ENCODE assay signal across 9 cellular contexts in the genomic region with DNA sequence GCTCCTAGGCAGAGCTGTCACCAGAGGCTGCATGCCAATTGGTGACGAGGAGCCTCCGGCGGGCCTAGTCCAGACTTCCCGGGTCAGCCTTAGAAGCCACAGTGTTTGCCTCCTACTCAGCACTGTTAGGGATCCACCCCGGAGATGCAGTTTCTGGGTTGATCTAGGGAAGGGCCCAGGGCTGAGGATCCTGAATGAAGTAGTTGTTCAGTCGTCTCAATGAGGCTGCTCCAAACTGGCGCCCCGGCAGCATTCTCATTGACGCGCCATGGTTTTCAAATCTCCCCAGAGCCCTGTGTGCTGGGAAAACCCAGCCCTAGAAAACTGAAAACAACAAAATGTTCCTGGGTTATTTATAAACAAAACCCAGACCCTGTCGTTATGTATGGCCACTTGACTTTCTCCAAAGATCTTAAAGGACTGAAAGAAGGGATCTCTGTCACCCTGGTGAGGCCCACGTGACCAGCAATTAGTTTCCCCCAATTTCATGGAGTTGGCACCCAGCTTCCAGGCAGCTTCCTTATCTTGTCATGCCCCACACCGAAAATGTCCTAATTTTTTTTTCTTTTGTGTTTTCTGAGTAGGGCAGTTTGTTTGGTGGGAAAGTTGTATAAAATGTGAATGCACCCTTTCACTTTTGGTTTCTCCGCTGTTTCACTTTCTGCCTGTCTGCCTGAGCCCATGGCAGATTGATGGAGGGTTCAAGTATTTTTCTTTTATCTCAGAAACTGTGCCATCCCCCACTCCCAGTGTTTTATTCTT. TPM values are rescaled to one million over a fixed set of nuclear protein-coding genes. Genes with fewer than 3 reads are reported as not detected.
DNase-seq lines count a peak whose midpoint lies in the region; ATAC-seq and TF ChIP-seq lines count a peak whose summit lies in the region.
"Had no signal": no experiment of that assay in that cellular context is flagged by ENCODE, and none has a peak within 500 bp of the region (broad histone marks: within the 10 kb centered on the region; RNA-seq: fewer than 3 reads in every experiment).

No MANE protein-coding gene starts in this region.

- intact Hi-C loops in tibial artery (cut with DNase I; ENCODE audit: low total_unique reads), result no loop called here

- ATAC-seq in activated T-cell treated with anti-CD3 and anti-CD28 coated beads, Interleukin-2, amount 50 U/mL, for 4 hours, result no peak
- no peak for ATAC-seq in activated T-cell treated with anti-CD3 and anti-CD28 coated beads, Interleukin-2, amount 50 U/mL, for 72 hours (replicated peaks in 1 of 2)
- ATAC-seq in HG02623 (IDR thresholded peaks at IDR 0.05; ENCODE audit: unreplicated experiment), result no peak

- H3K4me1 Mint-ChIP-seq in activated T-cell treated with anti-CD3 and anti-CD28 coated beads, Interleukin-2, amount 50 U/mL, for 4 hours (ENCODE audit: low read depth), result peaks cover 56% of the 10 kb centered on the region
- peaks cover 65% of the 10 kb centered on the region for H3K4me1 Mint-ChIP-seq in activated T-cell treated with anti-CD3 and anti-CD28 coated beads, Interleukin-2, amount 50 U/mL, for 72 hours (ENCODE audit: low read depth)

- no peaks in the 10 kb centered on the region for H3K36me3 ChIP-seq in tibial artery

- peaks cover 8% of the 10 kb centered on the region for H3K36me3 Mint-ChIP-seq in activated T-cell treated with anti-CD3 and anti-CD28 coated beads, Interleukin-2, amount 50 U/mL, for 4 hours (ENCODE audit: insufficient read depth)
- peaks cover 17% of the 10 kb centered on the region in 2 donors for H3K36me3 Mint-ChIP-seq in activated T-cell treated with anti-CD3 and anti-CD28 coated beads, Interleukin-2, amount 50 U/mL, for 72 hours (ENCODE audit: insufficient read depth in 2 of 2)

- H3K4me3 ChIP-seq in tibial artery, result no peak overlapping the region

- H3K27me3 ChIP-seq in tibial artery, result no peaks in the 10 kb centered on the region

- no peaks in the 10 kb centered on the region for H3K9me3 Mint-ChIP-seq in activated T-cell treated with anti-CD3 and anti-CD28 coated beads, Interleukin-2, amount 50 U/mL, for 4 hours
- H3K9me3 Mint-ChIP-seq in activated T-cell treated with anti-CD3 and anti-CD28 coated beads, Interleukin-2, amount 50 U/mL, for 72 hours, result no peaks in the 10 kb centered on the region

- no peak for DNase-seq in activated T-cell treated with anti-CD3 and anti-CD28 coated beads, Interleukin-2, amount 50 U/mL, for 4 hours
- DNase-seq in activated T-cell treated with anti-CD3 and anti-CD28 coated beads for 4 hours, result no peak
- no peak for DNase-seq in activated T-cell treated with anti-CD3 and anti-CD28 coated beads, Interleukin-2, amount 50 U/mL, for 72 hours
- DNase-seq in medulla oblongata (ENCODE audit: extremely low spot score), result peak; percentile 20
- DNase-seq in tibial artery, result peak in 1 of 2 donors; percentile 68
- no peak for DNase-seq in iPS-NIHi7 (ENCODE audit: extremely low spot score)
- no peak for DNase-seq in kidney tubule cell (ENCODE audit: low spot score)
- DNase-seq: NCI-H1930 had no signal

- H3K27ac Mint-ChIP-seq in activated T-cell treated with anti-CD3 and anti-CD28 coated beads, Interleukin-2, amount 50 U/mL, for 72 hours, result peak overlapping the region; percentile 90

- H3K27me3 Mint-ChIP-seq in activated T-cell treated with anti-CD3 and anti-CD28 coated beads, Interleukin-2, amount 50 U/mL, for 4 hours (ENCODE audit: low read depth), result no peaks in the 10 kb centered on the region
- no peaks in the 10 kb centered on the region for H3K27me3 Mint-ChIP-seq in activated T-cell treated with anti-CD3 and anti-CD28 coated beads, Interleukin-2, amount 50 U/mL, for 72 hours (ENCODE audit: low read depth)

- peaks cover 0 to 64% (median 35%) of the 10 kb centered on the region in 4 donors for H3K4me1 ChIP-seq in tibial artery

- H3K4me3 Mint-ChIP-seq in activated T-cell treated with anti-CD3 and anti-CD28 coated beads, Interleukin-2, amount 50 U/mL, for 4 hours, result peak overlapping the region; percentile 91
- H3K4me3 Mint-ChIP-seq in activated T-cell treated with anti-CD3 and anti-CD28 coated beads, Interleukin-2, amount 50 U/mL, for 72 hours, result peak overlapping the region; percentile 94 to 95

- H3K27ac ChIP-seq in tibial artery, result peak overlapping the region; percentile 8 to 97

- H3K9me3 ChIP-seq in tibial artery, result no peaks in the 10 kb centered on the region

- no peak for TF ChIP-seq CTCF in tibial artery (IDR thresholded peaks at IDR 0.05)

RNA-seq across cellular contexts. Expression of gene EHD1, which starts 2.0 kb away (rescaled TPM):
- total RNA-seq in activated T-cell treated with anti-CD3 and anti-CD28 coated beads, Interleukin-2, amount 50 U/mL, for 4 hours, result 100 to 1,000 TPM in 2 of 3 donors, 10 to 100 TPM in 1; 86.3 to 121 (median 108) TPM
- total RNA-seq in activated T-cell treated with anti-CD3 and anti-CD28 coated beads, Interleukin-2, amount 50 U/mL, for 72 hours, result 100 to 1,000 TPM; 136 to 159 TPM

RNA-seq across cellular contexts. Expression of gene CDC42BPG, which starts 36.0 kb away (rescaled TPM):
- total RNA-seq in activated T-cell treated with anti-CD3 and anti-CD28 coated beads, Interleukin-2, amount 50 U/mL, for 4 hours, result under 1 TPM; 0.13 to 0.33 (median 0.18) TPM
- 1 to 10 TPM; 1.1 to 1.5 TPM for total RNA-seq in activated T-cell treated with anti-CD3 and anti-CD28 coated beads, Interleukin-2, amount 50 U/mL, for 72 hours

RNA-seq across cellular contexts. Expression of gene ATG2A, which starts 36.6 kb away (rescaled TPM):
- total RNA-seq in activated T-cell treated with anti-CD3 and anti-CD28 coated beads, Interleukin-2, amount 50 U/mL, for 4 hours, result 10 to 100 TPM; 20.6 to 24.1 (median 21.7) TPM
- total RNA-seq in activated T-cell treated with anti-CD3 and anti-CD28 coated beads, Interleukin-2, amount 50 U/mL, for 72 hours, result 10 to 100 TPM; 20.9 to 27.0 TPM

RNA-seq across cellular contexts. Expression of gene PPP2R5B, which starts 44.1 kb away (rescaled TPM):
- 1 to 10 TPM; 6.9 to 8.2 (median 7.9) TPM for total RNA-seq in activated T-cell treated with anti-CD3 and anti-CD28 coated beads, Interleukin-2, amount 50 U/mL, for 4 hours
- total RNA-seq in activated T-cell treated with anti-CD3 and anti-CD28 coated beads, Interleukin-2, amount 50 U/mL, for 72 hours, result 10 to 100 TPM; 15.0 to 24.0 TPM

RNA-seq across cellular contexts. Expression of gene GPHA2, which starts 55.3 kb away (rescaled TPM):
- not detected for total RNA-seq in activated T-cell treated with anti-CD3 and anti-CD28 coated beads, Interleukin-2, amount 50 U/mL, for 4 hours
- total RNA-seq in activated T-cell treated with anti-CD3 and anti-CD28 coated beads, Interleukin-2, amount 50 U/mL, for 72 hours, result under 1 TPM; 0.58 to 0.81 TPM
